23 cellular contexts compared by ENCODE assay signal in the genomic region with DNA sequence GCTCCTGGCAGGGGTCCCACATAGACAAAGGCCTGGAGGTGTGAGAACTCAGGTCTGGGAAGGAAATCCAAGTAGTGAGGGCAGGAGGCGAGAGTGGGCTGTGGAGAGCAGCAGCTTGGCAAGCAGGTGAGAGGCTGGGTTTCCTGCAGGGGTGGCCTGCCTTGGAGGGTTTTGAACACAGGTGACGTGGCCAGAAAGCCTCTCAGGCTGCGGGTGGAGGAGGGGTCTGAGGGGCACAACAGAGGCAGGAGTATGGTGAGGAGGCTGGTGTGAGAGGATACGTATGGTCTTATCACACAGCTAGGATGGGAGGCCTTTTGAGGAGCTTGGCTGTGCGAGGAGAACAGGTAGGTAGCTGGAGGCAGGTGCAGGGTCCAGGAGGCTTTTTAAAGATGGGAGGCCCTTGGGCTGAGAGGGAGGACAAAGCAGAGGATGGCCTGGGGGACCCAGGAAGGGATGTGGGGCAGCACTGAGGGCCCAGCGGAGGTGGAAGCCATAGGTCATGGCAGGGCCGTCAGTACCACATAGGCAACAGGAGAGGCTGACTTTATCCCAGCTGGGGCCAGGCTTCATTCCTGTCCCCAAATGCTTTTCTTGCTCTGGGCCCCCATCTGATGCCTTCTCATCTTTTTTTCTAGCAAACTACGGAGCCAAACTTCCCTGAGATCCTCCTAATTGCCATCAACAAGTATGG.
DNase-seq lines count a peak whose midpoint lies in the region; ATAC-seq, FAIRE-seq and TF ChIP-seq lines count a peak whose summit lies in the region.
"Had no signal": no experiment of that assay in that cellular context is flagged by ENCODE, and none has a peak within 500 bp of the region (broad histone marks: within the 10 kb centered on the region; RNA-seq: fewer than 3 reads in every experiment).

No MANE protein-coding gene starts in this region.

- TF ChIP-seq CTCF in glutamatergic neuron (IDR thresholded peaks at IDR 0.05; ENCODE audit: partially characterized antibody, unreplicated experiment) (no peak), osteoblast (IDR thresholded peaks at IDR 0.05; ENCODE audit: extremely low read depth, low read depth, low read length) (no peak)

- H3K36me3 Mint-ChIP-seq in activated CD4-positive, alpha-beta memory T cell treated with anti-CD3 and anti-CD28 coated beads, Interleukin-2, amount 10 ng/mL, durations not matched to agents 7 days and 5 days (ENCODE audit: low read depth), result no peaks in the 10 kb centered on the region
- no peaks in the 10 kb centered on the region for H3K36me3 Mint-ChIP-seq in activated CD4-positive, alpha-beta memory T cell treated with anti-CD3 and anti-CD28 coated beads for 36 hours
- H3K36me3 Mint-ChIP-seq in glutamatergic neuron (ENCODE audit: unreplicated experiment), result no peaks in the 10 kb centered on the region

- POLR2A ChIA-PET in activated CD4-positive, alpha-beta memory T cell treated with anti-CD3 and anti-CD28 coated beads, Interleukin-2, amount 10 ng/mL, durations not matched to agents 7 days and 5 days (lab: Charles Lee), result no interaction called here
- POLR2A ChIA-PET in activated CD4-positive, alpha-beta memory T cell treated with anti-CD3 and anti-CD28 coated beads for 36 hours (lab: Charles Lee), result no interaction called here

- peak; percentile 9 for DNase-seq in activated CD4-positive, alpha-beta memory T cell treated with anti-CD3 and anti-CD28 coated beads, Interleukin-2, amount 10 ng/mL, durations not matched to agents 7 days and 5 days
- DNase-seq in activated CD4-positive, alpha-beta memory T cell treated with anti-CD3 and anti-CD28 coated beads for 36 hours, result no peak
- DNase-seq in GM12892 (ENCODE audit: insufficient read length) (peak; percentile 9), glutamatergic neuron (peak; percentile 11), osteoblast (ENCODE audit: insufficient read length, low spot score, missing footprints) (peak; percentile 52), NCI-H2227 treated with DMSO at 0.1 percent for 48 hours (lab: John Stamatoyannopoulos, UW) (no peak), T1000 (lab: John Stamatoyannopoulos, UW) (no peak)
- DNase-seq: GDM1, IMR-90, Karpas-422, MG63, NCI-H1092, NCI-H1436 treated with DMSO at 0.1 percent for 48 hours, NCI-H2029, NCI-H2171 treated with DMSO at 0.1 percent for 48 hours, NCI-H524, SHP77 had no signal

- H3K9me3 ChIP-seq in osteoblast (ENCODE audit: low read depth, low read length), result no peaks in the 10 kb centered on the region
- H3K9me3 ChIP-seq: Caco-2, HAP-1, MG63 had no signal

- no peak overlapping the region for H3K4me2 ChIP-seq in osteoblast (ENCODE audit: insufficient read depth, low read length)

- no peak overlapping the region for H3K27ac ChIP-seq in osteoblast (ENCODE audit: low read depth, low read length)
- H3K27ac ChIP-seq: HL-60 had no signal

- no peaks in the 10 kb centered on the region for H3K9me3 Mint-ChIP-seq in activated CD4-positive, alpha-beta memory T cell treated with anti-CD3 and anti-CD28 coated beads, Interleukin-2, amount 10 ng/mL, durations not matched to agents 7 days and 5 days
- no peaks in the 10 kb centered on the region for H3K9me3 Mint-ChIP-seq in activated CD4-positive, alpha-beta memory T cell treated with anti-CD3 and anti-CD28 coated beads for 36 hours
- peaks cover 8% of the 10 kb centered on the region for H3K9me3 Mint-ChIP-seq in glutamatergic neuron (ENCODE audit: unreplicated experiment)
- H3K9me3 Mint-ChIP-seq: CD4-positive, alpha-beta T cell had no signal

- ATAC-seq in HG02678 (IDR thresholded peaks at IDR 0.05; ENCODE audit: unreplicated experiment), result no peak

- H3K36me3 ChIP-seq in osteoblast (ENCODE audit: insufficient read depth, low read length), result no peaks in the 10 kb centered on the region
- H3K36me3 ChIP-seq: HAP-1, MG63 had no signal

- no peak overlapping the region for H3K4me3 Mint-ChIP-seq in activated CD4-positive, alpha-beta memory T cell treated with anti-CD3 and anti-CD28 coated beads, Interleukin-2, amount 10 ng/mL, durations not matched to agents 7 days and 5 days
- H3K4me3 Mint-ChIP-seq in activated CD4-positive, alpha-beta memory T cell treated with anti-CD3 and anti-CD28 coated beads for 36 hours, result no peak overlapping the region
- no peak overlapping the region for H3K4me3 Mint-ChIP-seq in glutamatergic neuron (ENCODE audit: unreplicated experiment)
- H3K4me3 Mint-ChIP-seq: CD4-positive, alpha-beta T cell had no signal

- H3K27me3 ChIP-seq in osteoblast (ENCODE audit: insufficient read depth, low read length), result peaks cover 4% of the 10 kb centered on the region
- H3K27me3 ChIP-seq: MG63 had no signal

- intact Hi-C loops in activated CD4-positive, alpha-beta memory T cell treated with anti-CD3 and anti-CD28 coated beads for 36 hours (cut with micrococcal nuclease), result no loop called here

- H3K79me2 ChIP-seq in osteoblast (ENCODE audit: insufficient read depth, low read length), result no peaks in the 10 kb centered on the region

- no peaks in the 10 kb centered on the region for H3K4me1 ChIP-seq in osteoblast (ENCODE audit: insufficient read depth, low read length)
- H3K4me1 ChIP-seq: Caco-2, HAP-1 had no signal

- H4K20me1 ChIP-seq in osteoblast (ENCODE audit: insufficient read depth, low read length), result no peaks in the 10 kb centered on the region

- CTCF ChIA-PET in activated CD4-positive, alpha-beta memory T cell treated with anti-CD3 and anti-CD28 coated beads, Interleukin-2, amount 10 ng/mL, durations not matched to agents 7 days and 5 days (lab: Charles Lee), result no interaction called here
- CTCF ChIA-PET in activated CD4-positive, alpha-beta memory T cell treated with anti-CD3 and anti-CD28 coated beads for 36 hours (lab: Charles Lee), result interaction anchor here (1.1 kb wide), 1 partner anchor 85 kb away, joined by 3 read pairs; no protein-coding TSS in a partner anchor

- H3K27ac Mint-ChIP-seq in activated CD4-positive, alpha-beta memory T cell treated with anti-CD3 and anti-CD28 coated beads, Interleukin-2, amount 10 ng/mL, durations not matched to agents 7 days and 5 days, result no peak overlapping the region
- no peak overlapping the region for H3K27ac Mint-ChIP-seq in activated CD4-positive, alpha-beta memory T cell treated with anti-CD3 and anti-CD28 coated beads for 36 hours
- H3K27ac Mint-ChIP-seq in glutamatergic neuron (ENCODE audit: unreplicated experiment), result no peak overlapping the region
- H3K27ac Mint-ChIP-seq: CD4-positive, alpha-beta T cell had no signal

- no peak for FAIRE-seq in GM12892 (lab: Jason Lieb, UNC)
- FAIRE-seq: A204.1 had no signal

- no peak for TF ChIP-seq POLR2A in GM12892 (IDR thresholded peaks at IDR 0.05; ENCODE audit: low read depth, low read length)

- H3K4me1 Mint-ChIP-seq in activated CD4-positive, alpha-beta memory T cell treated with anti-CD3 and anti-CD28 coated beads, Interleukin-2, amount 10 ng/mL, durations not matched to agents 7 days and 5 days, result no peaks in the 10 kb centered on the region
- H3K4me1 Mint-ChIP-seq in activated CD4-positive, alpha-beta memory T cell treated with anti-CD3 and anti-CD28 coated beads for 36 hours (ENCODE audit: low read depth), result no peaks in the 10 kb centered on the region
- H3K4me1 Mint-ChIP-seq in glutamatergic neuron (ENCODE audit: low read depth, unreplicated experiment), result no peaks in the 10 kb centered on the region

- H3K4me3 ChIP-seq in osteoblast (ENCODE audit: insufficient read depth, low read length), result no peak overlapping the region
- H3K4me3 ChIP-seq: HAP-1, MG63 had no signal

- no peaks in the 10 kb centered on the region for H3K27me3 Mint-ChIP-seq in activated CD4-positive, alpha-beta memory T cell treated with anti-CD3 and anti-CD28 coated beads, Interleukin-2, amount 10 ng/mL, durations not matched to agents 7 days and 5 days
- no peaks in the 10 kb centered on the region for H3K27me3 Mint-ChIP-seq in activated CD4-positive, alpha-beta memory T cell treated with anti-CD3 and anti-CD28 coated beads for 36 hours
- peaks cover 12% of the 10 kb centered on the region for H3K27me3 Mint-ChIP-seq in glutamatergic neuron (ENCODE audit: unreplicated experiment)
- H3K27me3 Mint-ChIP-seq: CD4-positive, alpha-beta T cell had no signal

- H2AFZ ChIP-seq in osteoblast (ENCODE audit: low read length), result no peak overlapping the region

Comparison
In these comparisons a context has a peak if more than half of its experiments do, and no peak if none do; other contexts are left out.
1. DNase-seq: peak in activated CD4-positive, alpha-beta memory T cell treated with anti-CD3 and anti-CD28 coated beads, Interleukin-2, amount 10 ng/mL, durations not matched to agents 7 days and 5 days (single experiment), GM12892 (single experiment), glutamatergic neuron (single experiment) and osteoblast (single experiment); none in activated CD4-positive, alpha-beta memory T cell treated with anti-CD3 and anti-CD28 coated beads for 36 hours (single experiment), NCI-H2227 treated with DMSO at 0.1 percent for 48 hours (single experiment) and T1000 (single experiment).